26 cellular contexts compared by ENCODE assay signal in genomic region chr18:23204589-23205235, GRCh38.
A peak's percentile ranks its signal among the peaks of the same experiment; 100 is the strongest.
DNase-seq lines count a peak whose midpoint lies in the region; ATAC-seq, FAIRE-seq and TF ChIP-seq lines count a peak whose summit lies in the region.
"Had no signal": no experiment of that assay in that cellular context is flagged by ENCODE, and none has a peak within 500 bp of the region (broad histone marks: within the 10 kb centered on the region; RNA-seq: fewer than 3 reads in every experiment).

No MANE protein-coding gene starts in this region.

- H3K27ac Mint-ChIP-seq in HFFc6, result no peak overlapping the region
- H3K27ac Mint-ChIP-seq: activated CD8-positive, alpha-beta memory T cell treated with anti-CD3 and anti-CD28 coated beads, Interleukin-2, amount 10 ng/mL, durations not matched to agents 7 days and 5 days; dendritic cell treated with granulocyte-macrophage colony-stimulating factor and Interleukin-4, amounts not matched to agents 40 ng/mL and 50 ng/mL, for 4 days; naive thymus-derived CD8-positive, alpha-beta T cell had no signal

- no peak overlapping the region for H2AFZ ChIP-seq in K562 (ENCODE audit: low read depth, low read length)
- H2AFZ ChIP-seq: PC-9 had no signal

- no peak overlapping the region for H3K4me3 ChIP-seq in K562
- H3K4me3 ChIP-seq: PC-9, transverse colon had no signal

- CTCF ChIA-PET in K562 (lab: Yijun Ruan, JAX; ENCODE audit: low intra/inter-chr PET ratio), result no interaction called here

- H3K4me2 ChIP-seq in K562 (ENCODE audit: insufficient read depth, low read length), result no peak overlapping the region
- H3K4me2 ChIP-seq: PC-9 had no signal

- H3K4me3 Mint-ChIP-seq in HFFc6, result no peak overlapping the region
- H3K4me3 Mint-ChIP-seq: activated CD8-positive, alpha-beta memory T cell treated with anti-CD3 and anti-CD28 coated beads, Interleukin-2, amount 10 ng/mL, durations not matched to agents 7 days and 5 days; dendritic cell treated with granulocyte-macrophage colony-stimulating factor and Interleukin-4, amounts not matched to agents 40 ng/mL and 50 ng/mL, for 4 days; naive thymus-derived CD8-positive, alpha-beta T cell had no signal

- no peaks in the 10 kb centered on the region for H3K9me3 ChIP-seq in K562 (replicated peaks; ENCODE audit: control insufficient read depth, insufficient read depth, low read depth, low read length)
- H3K9me3 ChIP-seq: transverse colon had no signal

- H3K36me3 Mint-ChIP-seq in HFFc6 (ENCODE audit: low read depth), result peaks cover 24% of the 10 kb centered on the region

- no TSS peak for BruUV-seq in K562 (replicated peaks; lab: Mats Ljungman, UMichigan)

- POLR2A ChIA-PET in K562 (lab: Yijun Ruan, JAX), result interaction anchor here (1.0 kb wide), 1 partner anchor 10 kb away, joined by 3 read pairs; no protein-coding TSS in a partner anchor

- H3K27me3 Mint-ChIP-seq in HFFc6 (ENCODE audit: insufficient read depth), result no peaks in the 10 kb centered on the region; the same call in none of the 2 replicates

- peaks cover 11% of the 10 kb centered on the region for H3K9me3 Mint-ChIP-seq in HFFc6

- WGBS in K562 (ENCODE audit: insufficient coverage, low coverage, missing lambda C conversion rate), result 4% methylated on average over 10 of the region's 10 CpGs

- in situ Hi-C loops in K562 (cut with MboI), result no loop called here

- no peak for TF ChIP-seq POLR2A in K562 (conservative IDR thresholded peaks at IDR 0.05)

- TF ChIP-seq EP300 in K562 (IDR thresholded peaks at IDR 0.05; ENCODE audit: low read length), result no peak

- ATAC-seq in K562, result no peak
- no peak for ATAC-seq in GM19351 (IDR thresholded peaks at IDR 0.05; ENCODE audit: unreplicated experiment)
- ATAC-seq: activated CD8-positive, alpha-beta memory T cell treated with anti-CD3 and anti-CD28 coated beads, Interleukin-2, amount 10 ng/mL, durations not matched to agents 7 days and 5 days; naive thymus-derived CD8-positive, alpha-beta T cell; Right ventricle myocardium inferior had no signal

- peaks cover 27% of the 10 kb centered on the region for H3K4me1 Mint-ChIP-seq in HFFc6 (ENCODE audit: low read depth)

- H3K36me3 ChIP-seq in K562 (ENCODE audit: control insufficient read depth, insufficient read depth, low read length), result no peaks in the 10 kb centered on the region
- H3K36me3 ChIP-seq: transverse colon had no signal

- no peak overlapping the region for H3K9ac ChIP-seq in K562 (ENCODE audit: insufficient read depth in 1 of 2, low read depth in 2 of 2, low read length in 2 of 2)

- intact Hi-C loops in K562 (cut with micrococcal nuclease), result loop anchor here (5.0 kb wide), 1 partner anchor 72 kb away; no protein-coding TSS in a partner anchor

- no peak for TF ChIP-seq CTCF in K562 (IDR thresholded peaks at IDR 0.05 in 2 of 3, conservative IDR thresholded peaks at IDR 0.05 in 1 of 3; ENCODE audit: insufficient read depth in 2 of 3, low read depth in 1 of 3, low read length in 3 of 3)
- no peak for TF ChIP-seq CTCF in HFFc6 (IDR thresholded peaks at IDR 0.05)

- FAIRE-seq in K562 (lab: Jason Lieb, UNC) (no peak), GM19239 (lab: Jason Lieb, UNC) (no peak)
- FAIRE-seq: A204.1, endometrium, G401.6, kidney had no signal

- H3K79me2 ChIP-seq in K562 (ENCODE audit: control insufficient read depth, insufficient read depth, low read length), result no peaks in the 10 kb centered on the region

- peaks cover 35 to 69% of the 10 kb centered on the region in 2 experiments for H3K27me3 ChIP-seq in K562 (ENCODE audit: control insufficient read depth in 2 of 2, insufficient read depth in 2 of 2, low read length in 2 of 2)
- H3K27me3 ChIP-seq: transverse colon had no signal

- TF ChIP-seq RAD21 in K562 (CRISPR knock-in tag; conservative IDR thresholded peaks at IDR 0.05 in 1 of 2, IDR thresholded peaks at IDR 0.05 in 1 of 2), result no peak

- no peak overlapping the region for H3K27ac ChIP-seq in K562 (ENCODE audit: extremely low read depth, low read depth, low read length)
- H3K27ac ChIP-seq: PC-9, transverse colon had no signal

- H3K4me1 ChIP-seq in K562 (replicated peaks in 1 of 2; ENCODE audit: control insufficient read depth in 2 of 2, insufficient read depth in 2 of 2, low read length in 2 of 2), result no peaks in the 10 kb centered on the region
- H3K4me1 ChIP-seq: transverse colon had no signal

- no peaks in the 10 kb centered on the region for H3K9me1 ChIP-seq in K562 (ENCODE audit: control insufficient read depth, insufficient read depth, low read length)

- peak; percentile 76 for DNase-seq in AG08395 (ENCODE audit: low spot score)
- DNase-seq in HCEC 1CT, result peak; percentile 21
- DNase-seq in K562 (ENCODE audit: extremely low read depth in 1 of 4, low spot score in 3 of 4), result no peak
- DNase-seq in glomerular visceral epithelial cell (ENCODE audit: extremely low spot score), result peak; percentile 8
- no peak for DNase-seq in HFFc6
- no peak for DNase-seq in GM19239 (ENCODE audit: insufficient read length, low spot score)
- DNase-seq in activated CD8-positive, alpha-beta memory T cell treated with anti-CD3 and anti-CD28 coated beads, Interleukin-2, amount 50 U/mL, for 48 hours, result no peak
- DNase-seq: activated CD4-positive, alpha-beta T cell treated with anti-CD3 and anti-CD28 coated beads, Interleukin-2, amount 50 U/mL, for 1 hour; activated CD8-positive, alpha-beta memory T cell treated with anti-CD3 and anti-CD28 coated beads, Interleukin-2, amount 10 ng/mL, durations not matched to agents 7 days and 5 days; activated naive CD4-positive, alpha-beta T cell treated with anti-CD3 and anti-CD28 coated beads, Interleukin-2, amount 50 U/mL, for 16 hours; aorta; kidney; midbrain; naive thymus-derived CD8-positive, alpha-beta T cell; NCI-H1694; NCI-H510A; PC-9; stimulated activated CD4-positive, alpha-beta T cell treated with anti-CD3 and anti-CD28 coated beads, Interleukin-2, amount 100 ng/mL, for 48 hours; T-helper 9 cell; transverse colon had no signal

- H4K20me1 ChIP-seq in K562 (replicated peaks; ENCODE audit: control insufficient read depth, insufficient read depth, low read length), result 0 out of 2 replicates have a peak, but pooled peaks cover 3% of the 10 kb centered on the region

TF ChIP-seq in K562, 482 proteins besides CTCF, POLR2A, EP300 and RAD21:
- TF ChIP-seq CEBPB (tag; IDR thresholded peaks at IDR 0.05), result 0 out of 2 replicates have a peak, but pooled peaks have one; percentile 11
- no peak for TF ChIP-seq HOMEZ (CRISPR knock-in tag; IDR thresholded peaks at IDR 0.05)
TF ChIP-seq in K562: peak in this region for 1.

Comparison
In these comparisons a context has a peak if more than half of its experiments do, and no peak if none do; other contexts are left out.
1. DNase-seq: peak in AG08395 (single experiment), HCEC 1CT (single experiment) and glomerular visceral epithelial cell (single experiment); none in K562 (0 of 4), HFFc6 (single experiment), GM19239 (single experiment) and activated CD8-positive, alpha-beta memory T cell treated with anti-CD3 and anti-CD28 coated beads, Interleukin-2, amount 50 U/mL, for 48 hours (single experiment).